In genomic region chr20:31691646-31692275, GRCh38 we compare ENCODE assay signal across 8 cellular contexts. TPM values are rescaled to one million over a fixed set of nuclear protein-coding genes. Genes with fewer than 3 reads are reported as not detected.
DNase-seq lines count a peak whose midpoint lies in the region; ATAC-seq and TF ChIP-seq lines count a peak whose summit lies in the region.

No MANE protein-coding gene starts in this region.

- H3K27ac ChIP-seq in colonic mucosa, result no peak overlapping the region

- no peaks in the 10 kb centered on the region for H3K9me3 ChIP-seq in colonic mucosa

- DNase-seq in AG10803 (ENCODE audit: low read depth) (peak; percentile 85), NCI-H526 treated with DMSO at 0.1 percent for 48 hours (lab: John Stamatoyannopoulos, UW) (peak; percentile 33), fibroblast of gingiva (ENCODE audit: low read depth) (peak; percentile 58), globus pallidus (ENCODE audit: low spot score) (no peak), colonic mucosa (no peak), occipital lobe (lab: John Stamatoyannopoulos, UW) (no peak)

- H3K4me3 ChIP-seq in AG10803 (ENCODE audit: low read length) (no peak overlapping the region), colonic mucosa (no peak overlapping the region)

- no peaks in the 10 kb centered on the region for H3K4me1 ChIP-seq in colonic mucosa

- no peaks in the 10 kb centered on the region for H3K36me3 ChIP-seq in colonic mucosa

- H3K27me3 ChIP-seq in colonic mucosa, result no peaks in the 10 kb centered on the region

- TF ChIP-seq CTCF in AG10803 (conservative IDR thresholded peaks at IDR 0.05; ENCODE audit: low read length), result no peak
- TF ChIP-seq CTCF in colonic mucosa (IDR thresholded peaks at IDR 0.05), result no peak

- no peak overlapping the region for H3K9ac ChIP-seq in colonic mucosa (ENCODE audit: low read depth in 2 of 2, low read length in 2 of 2)

- intact Hi-C loops in colonic mucosa (cut with DNase I), result no loop called here

- ATAC-seq in GM19351 (IDR thresholded peaks at IDR 0.05; ENCODE audit: unreplicated experiment), result peak; percentile 83
- no peak for ATAC-seq in GM21737 (IDR thresholded peaks at IDR 0.05; ENCODE audit: unreplicated experiment)

RNA-seq across cellular contexts. Expression of gene BCL2L1, which starts 30.9 kb away (rescaled TPM):
- 10 to 100 TPM; 55.9 to 59.4 TPM for total RNA-seq in colonic mucosa
- 42.6 TPM for total RNA-seq in occipital lobe

RNA-seq across cellular contexts. Expression of gene TPX2, which starts 47.3 kb away (rescaled TPM):
- total RNA-seq in colonic mucosa (10 to 100 TPM; 21.8 to 74.5 TPM), occipital lobe (5.8 TPM)

RNA-seq across cellular contexts. Expression of gene COX4I2, which starts 54.0 kb away (rescaled TPM):
- under 1 TPM in 1 of 2 donors, not detected in 1; 0.52 TPM for total RNA-seq in colonic mucosa
- total RNA-seq in occipital lobe, result not detected

Comparison
In these comparisons a context has a peak if more than half of its experiments do, and no peak if none do; other contexts are left out.
1. DNase-seq: peak in AG10803 (single experiment), NCI-H526 treated with DMSO at 0.1 percent for 48 hours (single experiment) and fibroblast of gingiva (single experiment); none in globus pallidus (single experiment), colonic mucosa (single experiment) and occipital lobe (single experiment).